Comparison of ENCODE assay signal across 10 cellular contexts in genomic region chr3:58628823-58629562, GRCh38. TPM values are rescaled to one million over a fixed set of nuclear protein-coding genes. Genes with fewer than 3 reads are reported as not detected.
DNase-seq lines count a peak whose midpoint lies in the region; ATAC-seq and TF ChIP-seq lines count a peak whose summit lies in the region.
"Had no signal": no experiment of that assay in that cellular context is flagged by ENCODE, and none has a peak within 500 bp of the region (broad histone marks: within the 10 kb centered on the region; RNA-seq: fewer than 3 reads in every experiment).

No MANE protein-coding gene starts in this region.

- 31% methylated on average over 13 of the region's 13 CpGs for WGBS in right lobe of liver (ENCODE audit: insufficient coverage, low coverage, low lambda C conversion rate, missing lambda C conversion rate)

- TF ChIP-seq POLR2A in right lobe of liver (IDR thresholded peaks at IDR 0.05) (no peak), uterus (IDR thresholded peaks at IDR 0.05) (no peak)

- H3K4me1 ChIP-seq in right lobe of liver (peaks cover 0 to 32% (median 14%) of the 10 kb centered on the region in 4 donors), uterus (peaks cover 0 to 11% of the 10 kb centered on the region in 2 donors)
- no peaks in the 10 kb centered on the region for H3K4me1 ChIP-seq in CD4-positive, alpha-beta memory T cell (ENCODE audit: insufficient read depth, low read length)

- H3K4me1 Mint-ChIP-seq in CD4-positive, alpha-beta memory T cell, result peaks cover 0 to 4% (median under 1%) of the 10 kb centered on the region in 4 donors

- intact Hi-C loops in right lobe of liver (cut with DNase I) (no loop called here), uterus (cut with DNase I; ENCODE audit: low total_unique reads) (no loop called here)
- intact Hi-C loops in CD4-positive, alpha-beta memory T cell (cut with micrococcal nuclease), result no loop called here

- no peak overlapping the region for H3K4me3 Mint-ChIP-seq in CD4-positive, alpha-beta memory T cell
- H3K4me3 Mint-ChIP-seq: activated T-helper 17 cell treated with anti-CD3 and anti-CD28 coated beads, Interleukin-2, amount 50 U/mL, for 72 hours had no signal

- TF ChIP-seq CTCF in right lobe of liver (IDR thresholded peaks at IDR 0.05), result no peak
- no peak for TF ChIP-seq CTCF in uterus (IDR thresholded peaks at IDR 0.05)

- DNase-seq in NCI-H2081 (lab: John Stamatoyannopoulos, UW), result peak; percentile 40 to 70
- DNase-seq in NCI-H2081 treated with DMSO at 0.1 percent for 48 hours (lab: John Stamatoyannopoulos, UW), result no peak
- no peak for DNase-seq in right lobe of liver
- DNase-seq in uterus, result peak; percentile 41 to 62
- no peak for DNase-seq in CD4-positive, alpha-beta memory T cell
- no peak for DNase-seq in ecto neural progenitor cell (ENCODE audit: low spot score)

- CTCF ChIA-PET in CD4-positive, alpha-beta memory T cell (lab: Charles Lee; ENCODE audit: partially characterized antibody), result interaction anchor here (0.6 to 9.4 kb wide), 3 partner anchors 44 to 59 kb away, joined by 3 to 94 read pairs (median 7); no protein-coding TSS in a partner anchor

- no peaks in the 10 kb centered on the region for H3K36me3 Mint-ChIP-seq in CD4-positive, alpha-beta memory T cell

- H3K27ac ChIP-seq in cingulate gyrus (ENCODE audit: low read depth, low read length) (peak overlapping the region; percentile 51), right lobe of liver (peak overlapping the region; percentile 37 to 50 (median 45)), uterus (peak overlapping the region; percentile 48 to 74)
- no peak overlapping the region for H3K27ac ChIP-seq in CD4-positive, alpha-beta memory T cell (ENCODE audit: low read depth, low read length)

- H3K27me3 ChIP-seq in right lobe of liver (no peaks in the 10 kb centered on the region), uterus (no peaks in the 10 kb centered on the region)
- no peaks in the 10 kb centered on the region for H3K27me3 ChIP-seq in CD4-positive, alpha-beta memory T cell (ENCODE audit: insufficient read depth, low read length)

- H3K4me3 ChIP-seq in right lobe of liver (no peak overlapping the region), uterus (no peak overlapping the region)
- H3K4me3 ChIP-seq in CD4-positive, alpha-beta memory T cell (ENCODE audit: low read length in 2 of 2), result no peak overlapping the region

- POLR2A ChIA-PET in CD4-positive, alpha-beta memory T cell (lab: Charles Lee; ENCODE audit: partially characterized antibody), result no interaction called here

- H3K27me3 Mint-ChIP-seq in CD4-positive, alpha-beta memory T cell, result peaks cover 0 to 3% of the 10 kb centered on the region in 2 donors

- H3K9me3 Mint-ChIP-seq in CD4-positive, alpha-beta memory T cell, result no peaks in the 10 kb centered on the region
- H3K9me3 Mint-ChIP-seq: activated T-helper 17 cell treated with anti-CD3 and anti-CD28 coated beads, Interleukin-2, amount 50 U/mL, for 72 hours had no signal

- H3K36me3 ChIP-seq in right lobe of liver (no peaks in the 10 kb centered on the region), uterus (no peaks in the 10 kb centered on the region)
- no peaks in the 10 kb centered on the region for H3K36me3 ChIP-seq in CD4-positive, alpha-beta memory T cell (ENCODE audit: insufficient read depth, low read length)

- H3K27ac Mint-ChIP-seq in CD4-positive, alpha-beta memory T cell, result no peak overlapping the region
- H3K27ac Mint-ChIP-seq: activated T-helper 17 cell treated with anti-CD3 and anti-CD28 coated beads, Interleukin-2, amount 50 U/mL, for 72 hours had no signal

- ATAC-seq in right lobe of liver, result peak; percentile 24 to 67 (median 56)
- no peak for ATAC-seq in HG02642 (IDR thresholded peaks at IDR 0.05; ENCODE audit: poor library complexity, unreplicated experiment)
- ATAC-seq: activated T-helper 17 cell treated with anti-CD3 and anti-CD28 coated beads, Interleukin-2, amount 50 U/mL, for 72 hours; Panc1 had no signal

- H3K9me3 ChIP-seq in right lobe of liver, result no peaks in the 10 kb centered on the region
- no peaks in the 10 kb centered on the region for H3K9me3 ChIP-seq in uterus
- H3K9me3 ChIP-seq in CD4-positive, alpha-beta memory T cell (ENCODE audit: control insufficient read depth in 1 of 2, low read length in 2 of 2), result no peaks in the 10 kb centered on the region

RNA-seq across cellular contexts. Expression of gene FAM3D, which starts 37.6 kb away (rescaled TPM):
- not detected for total RNA-seq in right lobe of liver
- total RNA-seq in uterus, result under 1 TPM in 1 of 4 donors, not detected in 3; 0.83 TPM
- total RNA-seq in CD4-positive, alpha-beta memory T cell, result not detected
- polyA plus RNA-seq in CD4-positive, alpha-beta memory T cell, result not detected
- total RNA-seq: activated T-helper 17 cell treated with anti-CD3 and anti-CD28 coated beads, Interleukin-2, amount 50 U/mL, for 72 hours had no signal

RNA-seq across cellular contexts. Expression of gene FAM107A, which starts 51.8 kb away (rescaled TPM):
- total RNA-seq in right lobe of liver (1 to 10 TPM in 3 of 6 experiments, under 1 TPM in 3; 0.33 to 3.6 (median 1.6) TPM), uterus (100 to 1,000 TPM in 1 of 4 donors, 10 to 100 TPM in 3; 16.2 to 140 (median 61.2) TPM)
- total RNA-seq in CD4-positive, alpha-beta memory T cell, result not detected
- polyA plus RNA-seq in CD4-positive, alpha-beta memory T cell, result not detected
- total RNA-seq: activated T-helper 17 cell treated with anti-CD3 and anti-CD28 coated beads, Interleukin-2, amount 50 U/mL, for 72 hours had no signal

Comparison
In these comparisons a context has a peak if more than half of its experiments do, and no peak if none do; other contexts are left out.
1. DNase-seq: peak in NCI-H2081 (2 of 2) and uterus (2 of 2); none in NCI-H2081 treated with DMSO at 0.1 percent for 48 hours (single experiment), right lobe of liver (0 of 3), CD4-positive, alpha-beta memory T cell (0 of 5) and ecto neural progenitor cell (single experiment).